ENCODE assay signal across 8 cellular contexts in genomic region chr1:201559679-201560162, GRCh38. TPM values are rescaled to one million over a fixed set of nuclear protein-coding genes. Genes with fewer than 3 reads are reported as not detected.
DNase-seq lines count a peak whose midpoint lies in the region; ATAC-seq and TF ChIP-seq lines count a peak whose summit lies in the region.

No MANE protein-coding gene starts in this region.

- no peak overlapping the region for H3K4me3 Mint-ChIP-seq in chondrocyte (ENCODE audit: unreplicated experiment)

- 18% methylated on average over 13 of the region's 13 CpGs for WGBS in liver

- H3K9me3 Mint-ChIP-seq in chondrocyte (ENCODE audit: low read depth) = no peaks in the 10 kb centered on the region

- no peaks in the 10 kb centered on the region for H3K27me3 ChIP-seq in liver (ENCODE audit: control insufficient read depth in 4 of 4, insufficient read depth in 4 of 4, low read length in 3 of 4)

- no peaks in the 10 kb centered on the region for H3K27me3 Mint-ChIP-seq in chondrocyte (ENCODE audit: low read depth)

- H3K36me3 ChIP-seq in liver (ENCODE audit: control insufficient read depth in 4 of 4, insufficient read depth in 3 of 4, low read depth in 1 of 4, low read length in 3 of 4) = no peaks in the 10 kb centered on the region

- no peak overlapping the region for H3K27ac Mint-ChIP-seq in chondrocyte (ENCODE audit: unreplicated experiment)

- H3K4me1 Mint-ChIP-seq in chondrocyte (ENCODE audit: low read depth) = peaks cover 77% of the 10 kb centered on the region

- H3K9me3 ChIP-seq in liver (ENCODE audit: control insufficient read depth in 4 of 4, low read length in 3 of 4) = no peaks in the 10 kb centered on the region

- H3K4me1 ChIP-seq in liver (ENCODE audit: control insufficient read depth in 4 of 4, insufficient read depth in 4 of 4, low read length in 3 of 4) = no peaks in the 10 kb centered on the region

- ATAC-seq in HG02884 (IDR thresholded peaks at IDR 0.05; ENCODE audit: unreplicated experiment) (peak; percentile 66), HG03442 (IDR thresholded peaks at IDR 0.05; ENCODE audit: unreplicated experiment) (no peak)

- H3K27ac ChIP-seq in liver (ENCODE audit: low read depth in 1 of 2, low read length in 2 of 2) = no peak overlapping the region

- H3K4me3 ChIP-seq in GM12864 (ENCODE audit: low read depth, low read length) (no peak overlapping the region), liver (ENCODE audit: low read depth in 1 of 3, low read length in 3 of 3) (no peak overlapping the region)

- TF ChIP-seq CTCF in GM12864 (IDR thresholded peaks at IDR 0.05; ENCODE audit: low read depth, low read length, missing control alignments) (peak; percentile 98), chondrocyte (IDR thresholded peaks at IDR 0.05) (peak; percentile 95), liver (IDR thresholded peaks at IDR 0.05; ENCODE audit: low read depth, low read length, missing input control) (peak; percentile 98)

- no peaks in the 10 kb centered on the region for H3K36me3 Mint-ChIP-seq in chondrocyte (ENCODE audit: low read depth)

- DNase-seq in GM12864 (ENCODE audit: low read depth) = peak; percentile 25
- peak; percentile 79 for DNase-seq in NCI-H345 (lab: John Stamatoyannopoulos, UW)
- peak; percentile 51 for DNase-seq in activated CD4-positive, alpha-beta T cell treated with anti-CD3 and anti-CD28 coated beads for 1 hour
- DNase-seq in chondrocyte (ENCODE audit: low spot score) = no peak
- DNase-seq in stimulated activated CD4-positive, alpha-beta T cell treated with anti-CD3 and anti-CD28 coated beads, TNF-alpha, amount 100 ng/mL, for 24 hours (ENCODE audit: low read depth in 3 of 3) = peak; percentile 37 to 66 (median 45)

- no peak overlapping the region for H3K9ac ChIP-seq in liver (ENCODE audit: low read depth in 1 of 2, low read length in 2 of 2)

- TF ChIP-seq RAD21 in liver (IDR thresholded peaks at IDR 0.05) = peak; percentile 98 to 99

TF ChIP-seq in liver, 16 proteins besides CTCF, POLR2A, EP300 and RAD21:
- no peak for TF ChIP-seq MAX (IDR thresholded peaks at IDR 0.05)
- no peak for TF ChIP-seq FOXA2 (IDR thresholded peaks at IDR 0.05)
- no peak for TF ChIP-seq TAF1 (conservative IDR thresholded peaks at IDR 0.05)
- TF ChIP-seq HNF4A (conservative IDR thresholded peaks at IDR 0.05) = no peak
- TF ChIP-seq HNF4G (IDR thresholded peaks at IDR 0.05) = no peak
- no peak for TF ChIP-seq RXRA (IDR thresholded peaks at IDR 0.05)
- TF ChIP-seq, protein P1, sequence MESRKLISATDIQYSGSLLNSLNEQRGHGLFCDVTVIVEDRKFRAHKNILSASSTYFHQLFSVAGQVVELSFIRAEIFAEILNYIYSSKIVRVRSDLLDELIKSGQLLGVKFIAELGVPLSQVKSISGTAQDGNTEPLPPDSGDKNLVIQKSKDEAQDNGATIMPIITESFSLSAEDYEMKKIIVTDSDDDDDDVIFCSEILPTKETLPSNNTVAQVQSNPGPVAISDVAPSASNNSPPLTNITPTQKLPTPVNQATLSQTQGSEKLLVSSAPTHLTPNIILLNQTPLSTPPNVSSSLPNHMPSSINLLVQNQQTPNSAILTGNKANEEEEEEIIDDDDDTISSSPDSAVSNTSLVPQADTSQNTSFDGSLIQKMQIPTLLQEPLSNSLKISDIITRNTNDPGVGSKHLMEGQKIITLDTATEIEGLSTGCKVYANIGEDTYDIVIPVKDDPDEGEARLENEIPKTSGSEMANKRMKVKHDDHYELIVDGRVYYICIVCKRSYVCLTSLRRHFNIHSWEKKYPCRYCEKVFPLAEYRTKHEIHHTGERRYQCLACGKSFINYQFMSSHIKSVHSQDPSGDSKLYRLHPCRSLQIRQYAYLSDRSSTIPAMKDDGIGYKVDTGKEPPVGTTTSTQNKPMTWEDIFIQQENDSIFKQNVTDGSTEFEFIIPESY (IDR thresholded peaks at IDR 0.05) = no peak
- no peak for TF ChIP-seq SP1 (IDR thresholded peaks at IDR 0.05)
- no peak for TF ChIP-seq EGR1 (IDR thresholded peaks at IDR 0.05; ENCODE audit: low read depth in 2 of 2)
- TF ChIP-seq YY1 (IDR thresholded peaks at IDR 0.05) = no peak
- TF ChIP-seq, protein P2, sequence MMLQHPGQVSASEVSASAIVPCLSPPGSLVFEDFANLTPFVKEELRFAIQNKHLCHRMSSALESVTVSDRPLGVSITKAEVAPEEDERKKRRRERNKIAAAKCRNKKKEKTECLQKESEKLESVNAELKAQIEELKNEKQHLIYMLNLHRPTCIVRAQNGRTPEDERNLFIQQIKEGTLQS (IDR thresholded peaks at IDR 0.05) = no peak
- no peak for TF ChIP-seq JUND (IDR thresholded peaks at IDR 0.05)
- TF ChIP-seq NR2F2 (IDR thresholded peaks at IDR 0.05) = no peak
- no peak for TF ChIP-seq GABPA (IDR thresholded peaks at IDR 0.05 in 1 of 2, conservative IDR thresholded peaks at IDR 0.05 in 1 of 2)
- TF ChIP-seq REST (IDR thresholded peaks at IDR 0.05) = no peak
- no peak for TF ChIP-seq FOXA1 (IDR thresholded peaks at IDR 0.05)

RNA-seq across cellular contexts. Expression of gene NAV1, which starts 20.8 kb away (rescaled TPM):
- total RNA-seq in chondrocyte (201 to 294 TPM (median 211 TPM) in 3 replicates), liver (1 to 10 TPM; 1.2 to 2.0 TPM)
- 1 to 10 TPM; 1.1 to 1.4 TPM for polyA plus RNA-seq in liver

RNA-seq across cellular contexts. Expression of gene CSRP1, which starts 52.8 kb away (rescaled TPM):
- total RNA-seq in chondrocyte (1.3 to 7.1 TPM (median 5.9 TPM) in 3 replicates), liver (10 to 100 TPM; 42.7 to 96.9 TPM)
- 10 to 100 TPM; 49.3 to 87.2 TPM for polyA plus RNA-seq in liver

Comparison
In these comparisons a context has a peak if more than half of its experiments do, and no peak if none do; other contexts are left out.
1. RNA of gene NAV1, which starts 20.8 kb away (total RNA-seq): 201 to 294 TPM in chondrocyte; 1.2 to 2.0 TPM in liver; every median in the first group is over 10 times any median in the second.
2. Peak in every context shown above with its lines, with median percentiles within 50 percentile points of each other: CTCF ChIP-seq.